17 cellular contexts compared by ENCODE assay signal in the genomic region with DNA sequence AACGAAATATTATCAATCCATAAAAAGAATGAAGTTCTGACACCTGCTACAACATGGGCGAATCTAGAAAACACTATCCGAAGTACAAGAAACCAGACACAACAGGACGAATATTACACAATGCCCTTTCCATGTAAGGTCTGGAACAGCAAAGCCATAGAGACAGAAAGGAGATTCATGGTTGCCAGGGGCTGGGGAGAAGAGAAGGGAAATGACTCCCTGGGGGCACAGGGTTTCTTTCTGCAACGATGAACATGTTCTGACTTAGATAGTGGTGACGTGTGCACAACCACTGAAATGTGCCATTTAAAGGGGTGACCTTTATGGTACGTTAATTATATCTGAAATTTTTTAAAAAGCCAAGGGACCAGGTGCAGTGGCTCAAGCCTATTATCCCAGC. TPM values are rescaled to one million over a fixed set of nuclear protein-coding genes. Genes with fewer than 3 reads are reported as not detected.
A peak's percentile ranks its signal among the peaks of the same experiment; 100 is the strongest.
DNase-seq lines count a peak whose midpoint lies in the region; ATAC-seq and TF ChIP-seq lines count a peak whose summit lies in the region.
"Had no signal": no experiment of that assay in that cellular context is flagged by ENCODE, and none has a peak within 500 bp of the region (broad histone marks: within the 10 kb centered on the region; RNA-seq: fewer than 3 reads in every experiment).

No MANE protein-coding gene starts in this region.

- DNase-seq in NCI-H748 (lab: John Stamatoyannopoulos, UW; ENCODE audit: unreplicated experiment) (peak; percentile 9), NCI-H748 treated with DMSO at 0.1 percent for 48 hours (lab: John Stamatoyannopoulos, UW) (no peak), RWPE1 (ENCODE audit: low spot score) (peak; percentile 6), foreskin keratinocyte (peak; percentile 24 to 45), NCI-H82 treated with DMSO at 0.1 percent for 48 hours (lab: John Stamatoyannopoulos, UW; ENCODE audit: unreplicated experiment) (no peak)
- no peak for DNase-seq in stimulated activated CD4-positive, alpha-beta T cell treated with anti-CD3 and anti-CD28 coated beads, Interleukin-2, amount 100 ng/mL, for 24 hours
- DNase-seq: DMS53; GDM1; Karpas-422; NCI-H1048; NCI-H1436; NCI-H1930; NCI-H446; NK-92 treated with Interleukin-12 subunit alpha and Interleukin-12 subunit beta, amount 100 ng/mL, for 24 hours; T-cell had no signal

- H3K27ac ChIP-seq in RWPE1 (no peak overlapping the region), foreskin keratinocyte (no peak overlapping the region)

- no peaks in the 10 kb centered on the region for H3K27me3 ChIP-seq in foreskin keratinocyte

- POLR2A ChIA-PET in RWPE1 (lab: Yijun Ruan, JAX; ENCODE audit: low non-redundant PET): no interaction called here

- CTCF ChIA-PET in RWPE1 (lab: Yijun Ruan, JAX): no interaction called here

- no peak for ATAC-seq in foreskin keratinocyte
- no peak for ATAC-seq in HG03565 (IDR thresholded peaks at IDR 0.05; ENCODE audit: unreplicated experiment)
- ATAC-seq: SK-N-SH treated with all-trans-retinoic acid at 6 μM for 48 hours, T-cell had no signal

- TF ChIP-seq CTCF in RWPE1 (conservative IDR thresholded peaks at IDR 0.05; ENCODE audit: low read depth) (no peak), foreskin keratinocyte (conservative IDR thresholded peaks at IDR 0.05) (no peak)

- H3K4me1 ChIP-seq in foreskin keratinocyte: no peaks in the 10 kb centered on the region

RNA-seq across cellular contexts. Expression of a gene that starts 28.3 kb away (rescaled TPM):
- 1.2 and 1.3 TPM in 2 replicates for total RNA-seq in foreskin keratinocyte
- 0.93 and 1.3 TPM in 2 replicates for polyA plus RNA-seq in foreskin keratinocyte
- total RNA-seq: T-cell had no signal

RNA-seq across cellular contexts. Expression of a gene that starts 48.9 kb away (rescaled TPM):
- total RNA-seq in foreskin keratinocyte: 6.4 and 7.3 TPM in 2 replicates
- polyA plus RNA-seq in foreskin keratinocyte: 2.5 and 3.2 TPM in 2 replicates

Comparison
In these comparisons a context has a peak if more than half of its experiments do, and no peak if none do; other contexts are left out.
1. DNase-seq: peak in NCI-H748 (single experiment), RWPE1 (single experiment) and foreskin keratinocyte (2 of 2); none in NCI-H748 treated with DMSO at 0.1 percent for 48 hours (single experiment), stimulated activated CD4-positive, alpha-beta T cell treated with anti-CD3 and anti-CD28 coated beads, Interleukin-2, amount 100 ng/mL, for 24 hours (0 of 2) and NCI-H82 treated with DMSO at 0.1 percent for 48 hours (single experiment).